In the genomic region with DNA sequence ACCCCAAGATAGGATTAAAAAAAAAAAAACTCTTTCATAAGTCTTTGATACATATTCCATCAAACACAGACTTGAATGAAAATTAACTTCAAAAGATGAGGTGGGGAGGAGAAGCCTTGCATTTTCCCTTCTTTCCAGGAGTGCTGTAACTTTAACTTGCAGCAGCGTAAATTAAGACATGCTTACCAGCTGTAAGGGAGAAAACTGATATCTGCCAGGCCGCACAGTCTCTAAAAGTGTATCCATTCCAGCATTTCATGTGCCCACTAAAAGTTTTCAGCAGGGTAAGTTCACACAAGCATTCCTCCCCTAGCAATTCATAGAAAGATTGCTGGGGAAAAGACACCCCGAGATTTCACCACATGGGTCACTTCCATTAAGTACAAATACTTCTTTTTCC, we compare ENCODE assay signal across 11 cellular contexts. TPM values are rescaled to one million over a fixed set of nuclear protein-coding genes. Genes with fewer than 3 reads are reported as not detected.
DNase-seq lines count a peak whose midpoint lies in the region; ATAC-seq, FAIRE-seq and TF ChIP-seq lines count a peak whose summit lies in the region.
"Had no signal": no experiment of that assay in that cellular context is flagged by ENCODE, and none has a peak within 500 bp of the region (broad histone marks: within the 10 kb centered on the region; RNA-seq: fewer than 3 reads in every experiment).

No MANE protein-coding gene starts in this region.

- H3K9me3 Mint-ChIP-seq in neural crest cell, result no peaks in the 10 kb centered on the region

- no peak overlapping the region for H3K4me2 ChIP-seq in neuronal stem cell (ENCODE audit: insufficient read depth, low read length, poor library complexity, severe bottlenecking)

- H2BK120ac ChIP-seq in neuronal stem cell (ENCODE audit: low read depth, low read length), result no peak overlapping the region

- POLR2A ChIA-PET in AG04449 (lab: Yijun Ruan, JAX), result interaction anchor here (0.7 kb wide), 1 partner anchor 16 kb away, joined by 3 read pairs; no protein-coding TSS in a partner anchor

- H3K18ac ChIP-seq in neuronal stem cell (ENCODE audit: low read length), result no peak overlapping the region

- no CpG with 5 or more reads among the region's 3 CpGs for WGBS in neuronal stem cell (ENCODE audit: extremely low coverage in 2 of 2, insufficient read length in 2 of 2, insufficient replicate concordance in 1 of 2), 2 donors

- TF ChIP-seq CTCF in AG04449 (IDR thresholded peaks at IDR 0.05; ENCODE audit: insufficient read depth, low read length, missing control alignments), result no peak
- no peak for TF ChIP-seq CTCF in RWPE2 (IDR thresholded peaks at IDR 0.05; ENCODE audit: poor library complexity, severe bottlenecking)
- TF ChIP-seq CTCF in neural crest cell (conservative IDR thresholded peaks at IDR 0.05), result no peak
- no peak for TF ChIP-seq CTCF in D721Med (IDR thresholded peaks at IDR 0.05; ENCODE audit: insufficient read depth, missing control alignments)

- FAIRE-seq in D721Med (lab: Jason Lieb, UNC) (no peak), HTR-8/SVneo (lab: Jason Lieb, UNC) (no peak)
- FAIRE-seq: TTC549 had no signal

- no peak overlapping the region for H2AK5ac ChIP-seq in neuronal stem cell (ENCODE audit: low read depth, low read length)

- H3K36me3 Mint-ChIP-seq in neural crest cell (ENCODE audit: low read depth), result peaks cover 7% of the 10 kb centered on the region

- no peak overlapping the region for H2BK15ac ChIP-seq in neuronal stem cell (ENCODE audit: low read length)

- H3K9me3 ChIP-seq in RWPE2 (ENCODE audit: severe bottlenecking), result no peaks in the 10 kb centered on the region
- no peaks in the 10 kb centered on the region for H3K9me3 ChIP-seq in neuronal stem cell (replicated peaks in 1 of 2; ENCODE audit: control insufficient read depth in 2 of 2, insufficient read depth in 1 of 2, low read depth in 1 of 2, low read length in 2 of 2)
- H3K9me3 ChIP-seq: BE2C had no signal

- H3K9ac ChIP-seq in neuronal stem cell (ENCODE audit: low read depth, low read length, poor library complexity), result no peak overlapping the region

- no peak overlapping the region for H3K27ac Mint-ChIP-seq in neural crest cell (ENCODE audit: unreplicated experiment)

- ATAC-seq in RWPE2 (ENCODE audit: low read depth), result no peak

- H3K27me3 ChIP-seq in RWPE2 (ENCODE audit: insufficient read depth, poor library complexity, severe bottlenecking) (no peaks in the 10 kb centered on the region), neuronal stem cell (ENCODE audit: control insufficient read depth in 3 of 3, insufficient read depth in 3 of 3, low read depth in 1 of 3, low read length in 3 of 3) (no peaks in the 10 kb centered on the region)
- H3K27me3 ChIP-seq: BE2C had no signal

- CTCF ChIA-PET in AG04449 (lab: Yijun Ruan, JAX), result interaction anchor here (3.2 kb wide), 1 partner anchor 95 kb away, joined by 11 read pairs; no protein-coding TSS in a partner anchor

- H3K4ac ChIP-seq in neuronal stem cell (ENCODE audit: low read length), result no peak overlapping the region

- H3K79me1 ChIP-seq in neuronal stem cell (ENCODE audit: low read depth, low read length), result peaks cover 12% of the 10 kb centered on the region

- H3K4me3 ChIP-seq in AG04449 (ENCODE audit: low read depth, low read length) (peak overlapping the region; percentile 16; the same call in 1 of the 2 replicates), RWPE2 (ENCODE audit: severe bottlenecking) (peak overlapping the region; percentile 72), neuronal stem cell (ENCODE audit: low read length in 2 of 2) (no peak overlapping the region)

- no peak overlapping the region for H3K14ac ChIP-seq in neuronal stem cell (ENCODE audit: low read length)

- no peak overlapping the region for H2AFZ ChIP-seq in neuronal stem cell (ENCODE audit: low read length)

- H3K27me3 Mint-ChIP-seq in neural crest cell (ENCODE audit: low read depth), result peaks cover 2% of the 10 kb centered on the region

- H3K4me1 ChIP-seq in RWPE2 (ENCODE audit: insufficient read depth, poor library complexity, severe bottlenecking) (peaks cover 52% of the 10 kb centered on the region), neuronal stem cell (ENCODE audit: control insufficient read depth in 2 of 2, insufficient read depth in 1 of 2, low read depth in 1 of 2, low read length in 2 of 2) (peaks cover 34 to 40% of the 10 kb centered on the region in 2 donors)

- no peak overlapping the region for H4K8ac ChIP-seq in neuronal stem cell (ENCODE audit: low read depth, low read length)

- H3K4me3 Mint-ChIP-seq in neural crest cell, result peak overlapping the region; percentile 99

- no peak overlapping the region for H3K23ac ChIP-seq in neuronal stem cell (ENCODE audit: low read depth, low read length, poor library complexity)

- peaks cover 71% of the 10 kb centered on the region for H3K4me1 Mint-ChIP-seq in neural crest cell

- no peak overlapping the region for H2BK12ac ChIP-seq in neuronal stem cell (ENCODE audit: low read length)

- peak overlapping the region; percentile 89 for H3K27ac ChIP-seq in RWPE2 (ENCODE audit: poor library complexity, severe bottlenecking)
- H3K27ac ChIP-seq in neuronal stem cell (replicated peaks; ENCODE audit: low read length), result no peak overlapping the region

- DNase-seq in AG04449 (ENCODE audit: low read depth, low spot score) (no peak), RWPE2 (ENCODE audit: low spot score) (no peak), fibroblast of gingiva (ENCODE audit: low read depth) (peak; percentile 43), neural crest cell (ENCODE audit: low read depth, low spot score) (no peak), D721Med (ENCODE audit: insufficient read length, low spot score) (no peak), neuronal stem cell (ENCODE audit: low spot score) (no peak), NOMO-1 treated with dmso at 0.1 percent for 144 hours (lab: John Stamatoyannopoulos, UW; ENCODE audit: unreplicated experiment) (no peak), HTR-8/SVneo (ENCODE audit: insufficient read length, low spot score) (no peak)
- DNase-seq: BE2C, NCI-H1092 treated with DMSO at 0.1 percent for 48 hours had no signal

- H3K36me3 ChIP-seq in RWPE2 (ENCODE audit: low read depth), result peaks cover 52% of the 10 kb centered on the region
- H3K36me3 ChIP-seq in neuronal stem cell (replicated peaks in 1 of 2; ENCODE audit: control insufficient read depth in 2 of 2, insufficient read depth in 2 of 2, low read length in 2 of 2), result peaks cover 0 to 29% of the 10 kb centered on the region in 2 donors

- no peak overlapping the region for H2BK5ac ChIP-seq in neuronal stem cell (ENCODE audit: low read length)

- H4K91ac ChIP-seq in neuronal stem cell (ENCODE audit: low read depth, low read length, poor library complexity), result no peak overlapping the region

RNA-seq across cellular contexts. Expression of a gene that starts 4.7 kb away (rescaled TPM):
- 127 TPM in 2 replicates for total RNA-seq in neural crest cell
- 55.2 TPM for polyA plus RNA-seq in neuronal stem cell (2013, experiment 1 of 2)
- polyA plus RNA-seq in neuronal stem cell (2013, experiment 2 of 2), result 52.9 TPM

Comparison
In these comparisons a context has a peak if more than half of its experiments do, and no peak if none do; other contexts are left out.
1. H3K4me3 ChIP-seq: peak in AG04449 (single experiment) and RWPE2 (single experiment); none in neuronal stem cell (0 of 2).